In genomic region chr11:79691445-79691844, GRCh38 we compare ENCODE assay signal across 28 cellular contexts.
"Had no signal": no experiment of that assay in that cellular context is flagged by ENCODE, and none has a peak within 500 bp of the region (broad histone marks: within the 10 kb centered on the region; RNA-seq: fewer than 3 reads in every experiment).

No MANE protein-coding gene starts in this region.

- DNase-seq: activated CD4-positive, alpha-beta memory T cell treated with anti-CD3 and anti-CD28 coated beads for 36 hours; activated CD4-positive, alpha-beta T cell treated with anti-CD3 and anti-CD28 coated beads, Interleukin-2, amount 10 ng/mL, durations not matched to agents 24 days and 14 days; activated CD4-positive, CD25-positive, alpha-beta regulatory T cell treated with anti-CD3 and anti-CD28 coated beads, Interleukin-2, amount 50 U/mL, for 72 hours; activated CD8-positive, alpha-beta memory T cell treated with anti-CD3 and anti-CD28 coated beads, Interleukin-2, amount 50 U/mL, for 4 hours; activated effector memory CD4-positive, alpha-beta T cell treated with anti-CD3 and anti-CD28 coated beads, Interleukin-2, amount 50 U/mL, for 16 hours; activated naive CD4-positive, alpha-beta T cell treated with anti-CD3 and anti-CD28 coated beads for 36 hours; activated naive CD8-positive, alpha-beta T cell treated with anti-CD3 and anti-CD28 coated beads, Interleukin-2, amount 10 ng/mL, durations not matched to agents 7 days and 5 days; activated T-cell treated with anti-CD3 and anti-CD28 coated beads, Interleukin-2, amount 50 U/mL, for 1 hour; dorsolateral prefrontal cortex; effector memory CD4-positive, alpha-beta T cell; foreskin melanocyte; heart right ventricle; left ventricle myocardium superior; mucosa of descending colon; stimulated activated CD4-positive, alpha-beta T cell treated with anti-CD3 and anti-CD28 coated beads, Interleukin-2, amount 100 ng/mL, for 24 hours; stimulated activated naive CD4-positive, alpha-beta T cell; T1000; tibial artery; upper lobe of right lung had no signal

- H3K4me2 ChIP-seq: smooth muscle cell had no signal

- H3K27ac Mint-ChIP-seq: activated CD4-positive, alpha-beta memory T cell treated with anti-CD3 and anti-CD28 coated beads for 36 hours; activated CD4-positive, alpha-beta T cell treated with anti-CD3 and anti-CD28 coated beads, Interleukin-2, amount 10 ng/mL, durations not matched to agents 24 days and 14 days; activated naive CD4-positive, alpha-beta T cell treated with anti-CD3 and anti-CD28 coated beads for 36 hours; activated naive CD8-positive, alpha-beta T cell treated with anti-CD3 and anti-CD28 coated beads, Interleukin-2, amount 10 ng/mL, durations not matched to agents 7 days and 5 days; activated T-helper 1 cell treated with anti-CD3 and anti-CD28 coated beads, Interleukin-12 subunit alpha, Interleukin-12 subunit beta, Interleukin-2, Interleukin-4 antibody, amounts not matched to agents 30 ng/mL and 10 ng/mL and 1 ng/mL, durations not matched to agents 14 hours and 24 hours and 36 hours; brain; natural killer cell treated with Interleukin-12 subunit alpha and Interleukin-12 subunit beta and Interleukin-15 and Interleukin-18, amount 100 ng/mL, for 72 hours had no signal

- ATAC-seq: heart right ventricle; left ventricle myocardium superior; mucosa of descending colon; natural killer cell treated with Interleukin-12 subunit alpha and Interleukin-12 subunit beta and Interleukin-15 and Interleukin-18, amount 100 ng/mL, for 72 hours; upper lobe of right lung had no signal

- H3K9me3 ChIP-seq: ascending aorta, heart right ventricle, mucosa of descending colon, right atrium auricular region, suprapubic skin, tibial artery, upper lobe of right lung had no signal

- H3K36me3 ChIP-seq: ascending aorta, heart right ventricle, right atrium auricular region, suprapubic skin, tibial artery, upper lobe of right lung had no signal

- H3K4me3 ChIP-seq: ascending aorta, coronary artery, dorsolateral prefrontal cortex, heart right ventricle, mucosa of descending colon, right atrium auricular region, smooth muscle cell, suprapubic skin, tibial artery, upper lobe of right lung had no signal

- H3K4me1 Mint-ChIP-seq: activated CD4-positive, alpha-beta T cell treated with anti-CD3 and anti-CD28 coated beads, Interleukin-2, amount 10 ng/mL, durations not matched to agents 24 days and 14 days; activated naive CD8-positive, alpha-beta T cell treated with anti-CD3 and anti-CD28 coated beads, Interleukin-2, amount 10 ng/mL, durations not matched to agents 7 days and 5 days; brain had no signal

- FAIRE-seq: islet of Langerhans had no signal

- H3K27ac ChIP-seq: ascending aorta, coronary artery, dorsolateral prefrontal cortex, heart right ventricle, right atrium auricular region, suprapubic skin, tibial artery, upper lobe of right lung had no signal

- H3K36me3 Mint-ChIP-seq: activated CD4-positive, alpha-beta memory T cell treated with anti-CD3 and anti-CD28 coated beads for 36 hours; activated naive CD8-positive, alpha-beta T cell treated with anti-CD3 and anti-CD28 coated beads, Interleukin-2, amount 10 ng/mL, durations not matched to agents 7 days and 5 days; brain; natural killer cell treated with Interleukin-12 subunit alpha and Interleukin-12 subunit beta and Interleukin-15 and Interleukin-18, amount 100 ng/mL, for 72 hours had no signal

- H3K4me1 ChIP-seq: ascending aorta, heart right ventricle, right atrium auricular region, suprapubic skin, tibial artery, upper lobe of right lung had no signal

- H3K4me3 Mint-ChIP-seq: activated CD4-positive, alpha-beta memory T cell treated with anti-CD3 and anti-CD28 coated beads for 36 hours; activated CD4-positive, alpha-beta T cell treated with anti-CD3 and anti-CD28 coated beads, Interleukin-2, amount 10 ng/mL, durations not matched to agents 24 days and 14 days; activated naive CD4-positive, alpha-beta T cell treated with anti-CD3 and anti-CD28 coated beads for 36 hours; activated naive CD8-positive, alpha-beta T cell treated with anti-CD3 and anti-CD28 coated beads, Interleukin-2, amount 10 ng/mL, durations not matched to agents 7 days and 5 days; activated T-helper 1 cell treated with anti-CD3 and anti-CD28 coated beads, Interleukin-12 subunit alpha, Interleukin-12 subunit beta, Interleukin-2, Interleukin-4 antibody, amounts not matched to agents 30 ng/mL and 10 ng/mL and 1 ng/mL, durations not matched to agents 14 hours and 24 hours and 36 hours; brain; natural killer cell treated with Interleukin-12 subunit alpha and Interleukin-12 subunit beta and Interleukin-15 and Interleukin-18, amount 100 ng/mL, for 72 hours had no signal

- H3K27me3 Mint-ChIP-seq: activated CD4-positive, alpha-beta memory T cell treated with anti-CD3 and anti-CD28 coated beads for 36 hours; activated CD4-positive, alpha-beta T cell treated with anti-CD3 and anti-CD28 coated beads, Interleukin-2, amount 10 ng/mL, durations not matched to agents 24 days and 14 days; activated naive CD8-positive, alpha-beta T cell treated with anti-CD3 and anti-CD28 coated beads, Interleukin-2, amount 10 ng/mL, durations not matched to agents 7 days and 5 days; brain; natural killer cell treated with Interleukin-12 subunit alpha and Interleukin-12 subunit beta and Interleukin-15 and Interleukin-18, amount 100 ng/mL, for 72 hours had no signal

- H3K27me3 ChIP-seq: ascending aorta, heart right ventricle, right atrium auricular region, suprapubic skin, tibial artery, upper lobe of right lung had no signal
